Comparison of ENCODE assay signal across 1 cellular context in the genomic region with DNA sequence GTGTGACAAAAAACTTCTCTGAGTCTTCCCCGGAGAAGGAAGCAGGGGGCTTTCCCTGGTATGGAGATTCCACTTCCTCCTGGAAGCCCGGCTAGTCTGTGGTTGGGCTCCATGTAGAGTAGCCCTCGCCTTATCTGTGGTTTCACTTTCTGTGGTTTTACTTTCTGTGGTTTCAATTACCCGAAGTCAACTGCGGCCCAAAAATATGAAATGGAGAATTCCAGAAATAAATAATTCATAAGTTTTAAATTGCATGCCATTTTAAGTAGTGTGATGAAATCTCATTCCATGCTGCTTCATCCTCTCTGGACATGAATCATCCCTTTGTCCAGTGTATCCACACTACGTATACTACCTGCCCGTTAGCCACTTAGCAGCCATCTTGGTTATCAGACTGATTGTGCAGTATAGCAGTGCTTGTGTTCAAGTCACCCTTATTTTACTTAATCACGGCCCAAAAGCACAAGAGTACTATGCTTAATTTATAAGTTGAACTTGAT.
A peak's percentile ranks its signal among the peaks of the same experiment; 100 is the strongest.
TF ChIP-seq lines count a peak whose summit lies in the region.

No MANE protein-coding gene starts in this region.

TF ChIP-seq in K562, 482 proteins besides CTCF, POLR2A, EP300 and RAD21 (continued from another document and continues in another):
- TF ChIP-seq PBX2 (CRISPR knock-in tag; IDR thresholded peaks at IDR 0.05; ENCODE audit: low read depth) (no peak), PBX2 (tag; conservative IDR thresholded peaks at IDR 0.05; ENCODE audit: low read depth) (peak; percentile 34), C11orf30 (IDR thresholded peaks at IDR 0.05; ENCODE audit: low read depth) (no peak), SETDB1 (IDR thresholded peaks at IDR 0.05; ENCODE audit: low read length) (no peak), ZNF217 (CRISPR knock-in tag; IDR thresholded peaks at IDR 0.05) (no peak), CCAR2 (IDR thresholded peaks at IDR 0.05; ENCODE audit: low read depth, low read length) (no peak), CREB5 (CRISPR knock-in tag; IDR thresholded peaks at IDR 0.05) (peak; percentile 71; the same call in 1 of the 2 replicates), HEY1 (CRISPR knock-in tag; IDR thresholded peaks at IDR 0.05; ENCODE audit: borderline replicate concordance) (no peak), BCL6 (CRISPR knock-in tag; IDR thresholded peaks at IDR 0.05) (peak; percentile 41; the same call in 1 of the 2 replicates), SP2 (IDR thresholded peaks at IDR 0.05; ENCODE audit: extremely low read depth, low read depth, low read length, poor library complexity, severe bottlenecking) (no peak), ZNF311 (CRISPR knock-in tag; IDR thresholded peaks at IDR 0.05) (peak; percentile 85), ZNF764 (CRISPR knock-in tag; IDR thresholded peaks at IDR 0.05; ENCODE audit: low read depth) (no peak), PREB (CRISPR knock-in tag; IDR thresholded peaks at IDR 0.05) (no peak), SNRNP70 (optimal IDR thresholded peaks at IDR 0.05; ENCODE audit: low read depth, low read length) (no peak), CAMTA2 (CRISPR knock-in tag; conservative IDR thresholded peaks at IDR 0.05) (no peak), DNMT1 (IDR thresholded peaks at IDR 0.05) (no peak), E2F3 (CRISPR knock-in tag; IDR thresholded peaks at IDR 0.05) (0 out of 2 replicates have a peak, but pooled peaks have one; percentile 43), MBD2 (IDR thresholded peaks at IDR 0.05; ENCODE audit: borderline replicate concordance, low read depth) (no peak), E2F1 (CRISPR knock-in tag; IDR thresholded peaks at IDR 0.05) (no peak), TRIM24 (IDR thresholded peaks at IDR 0.05) (no peak; a peak in 1 of 4 replicates), KLF6 (CRISPR knock-in tag; IDR thresholded peaks at IDR 0.05; ENCODE audit: borderline replicate concordance) (peak; percentile 95), RBM17 (IDR thresholded peaks at IDR 0.05; ENCODE audit: borderline replicate concordance, low read depth, low read length) (no peak), EGR1 (conservative IDR thresholded peaks at IDR 0.05) (no peak), DMBX1 (CRISPR knock-in tag; IDR thresholded peaks at IDR 0.05; ENCODE audit: borderline replicate concordance) (peak; percentile 82), JUND (IDR thresholded peaks at IDR 0.05; ENCODE audit: borderline replicate concordance, low read depth, low read length) (no peak), JUND (tag; IDR thresholded peaks at IDR 0.05; ENCODE audit: borderline replicate concordance, low read depth, low read length) (0 out of 3 replicates have a peak, but pooled peaks have one; percentile 48)
- TF ChIP-seq, protein P1, sequence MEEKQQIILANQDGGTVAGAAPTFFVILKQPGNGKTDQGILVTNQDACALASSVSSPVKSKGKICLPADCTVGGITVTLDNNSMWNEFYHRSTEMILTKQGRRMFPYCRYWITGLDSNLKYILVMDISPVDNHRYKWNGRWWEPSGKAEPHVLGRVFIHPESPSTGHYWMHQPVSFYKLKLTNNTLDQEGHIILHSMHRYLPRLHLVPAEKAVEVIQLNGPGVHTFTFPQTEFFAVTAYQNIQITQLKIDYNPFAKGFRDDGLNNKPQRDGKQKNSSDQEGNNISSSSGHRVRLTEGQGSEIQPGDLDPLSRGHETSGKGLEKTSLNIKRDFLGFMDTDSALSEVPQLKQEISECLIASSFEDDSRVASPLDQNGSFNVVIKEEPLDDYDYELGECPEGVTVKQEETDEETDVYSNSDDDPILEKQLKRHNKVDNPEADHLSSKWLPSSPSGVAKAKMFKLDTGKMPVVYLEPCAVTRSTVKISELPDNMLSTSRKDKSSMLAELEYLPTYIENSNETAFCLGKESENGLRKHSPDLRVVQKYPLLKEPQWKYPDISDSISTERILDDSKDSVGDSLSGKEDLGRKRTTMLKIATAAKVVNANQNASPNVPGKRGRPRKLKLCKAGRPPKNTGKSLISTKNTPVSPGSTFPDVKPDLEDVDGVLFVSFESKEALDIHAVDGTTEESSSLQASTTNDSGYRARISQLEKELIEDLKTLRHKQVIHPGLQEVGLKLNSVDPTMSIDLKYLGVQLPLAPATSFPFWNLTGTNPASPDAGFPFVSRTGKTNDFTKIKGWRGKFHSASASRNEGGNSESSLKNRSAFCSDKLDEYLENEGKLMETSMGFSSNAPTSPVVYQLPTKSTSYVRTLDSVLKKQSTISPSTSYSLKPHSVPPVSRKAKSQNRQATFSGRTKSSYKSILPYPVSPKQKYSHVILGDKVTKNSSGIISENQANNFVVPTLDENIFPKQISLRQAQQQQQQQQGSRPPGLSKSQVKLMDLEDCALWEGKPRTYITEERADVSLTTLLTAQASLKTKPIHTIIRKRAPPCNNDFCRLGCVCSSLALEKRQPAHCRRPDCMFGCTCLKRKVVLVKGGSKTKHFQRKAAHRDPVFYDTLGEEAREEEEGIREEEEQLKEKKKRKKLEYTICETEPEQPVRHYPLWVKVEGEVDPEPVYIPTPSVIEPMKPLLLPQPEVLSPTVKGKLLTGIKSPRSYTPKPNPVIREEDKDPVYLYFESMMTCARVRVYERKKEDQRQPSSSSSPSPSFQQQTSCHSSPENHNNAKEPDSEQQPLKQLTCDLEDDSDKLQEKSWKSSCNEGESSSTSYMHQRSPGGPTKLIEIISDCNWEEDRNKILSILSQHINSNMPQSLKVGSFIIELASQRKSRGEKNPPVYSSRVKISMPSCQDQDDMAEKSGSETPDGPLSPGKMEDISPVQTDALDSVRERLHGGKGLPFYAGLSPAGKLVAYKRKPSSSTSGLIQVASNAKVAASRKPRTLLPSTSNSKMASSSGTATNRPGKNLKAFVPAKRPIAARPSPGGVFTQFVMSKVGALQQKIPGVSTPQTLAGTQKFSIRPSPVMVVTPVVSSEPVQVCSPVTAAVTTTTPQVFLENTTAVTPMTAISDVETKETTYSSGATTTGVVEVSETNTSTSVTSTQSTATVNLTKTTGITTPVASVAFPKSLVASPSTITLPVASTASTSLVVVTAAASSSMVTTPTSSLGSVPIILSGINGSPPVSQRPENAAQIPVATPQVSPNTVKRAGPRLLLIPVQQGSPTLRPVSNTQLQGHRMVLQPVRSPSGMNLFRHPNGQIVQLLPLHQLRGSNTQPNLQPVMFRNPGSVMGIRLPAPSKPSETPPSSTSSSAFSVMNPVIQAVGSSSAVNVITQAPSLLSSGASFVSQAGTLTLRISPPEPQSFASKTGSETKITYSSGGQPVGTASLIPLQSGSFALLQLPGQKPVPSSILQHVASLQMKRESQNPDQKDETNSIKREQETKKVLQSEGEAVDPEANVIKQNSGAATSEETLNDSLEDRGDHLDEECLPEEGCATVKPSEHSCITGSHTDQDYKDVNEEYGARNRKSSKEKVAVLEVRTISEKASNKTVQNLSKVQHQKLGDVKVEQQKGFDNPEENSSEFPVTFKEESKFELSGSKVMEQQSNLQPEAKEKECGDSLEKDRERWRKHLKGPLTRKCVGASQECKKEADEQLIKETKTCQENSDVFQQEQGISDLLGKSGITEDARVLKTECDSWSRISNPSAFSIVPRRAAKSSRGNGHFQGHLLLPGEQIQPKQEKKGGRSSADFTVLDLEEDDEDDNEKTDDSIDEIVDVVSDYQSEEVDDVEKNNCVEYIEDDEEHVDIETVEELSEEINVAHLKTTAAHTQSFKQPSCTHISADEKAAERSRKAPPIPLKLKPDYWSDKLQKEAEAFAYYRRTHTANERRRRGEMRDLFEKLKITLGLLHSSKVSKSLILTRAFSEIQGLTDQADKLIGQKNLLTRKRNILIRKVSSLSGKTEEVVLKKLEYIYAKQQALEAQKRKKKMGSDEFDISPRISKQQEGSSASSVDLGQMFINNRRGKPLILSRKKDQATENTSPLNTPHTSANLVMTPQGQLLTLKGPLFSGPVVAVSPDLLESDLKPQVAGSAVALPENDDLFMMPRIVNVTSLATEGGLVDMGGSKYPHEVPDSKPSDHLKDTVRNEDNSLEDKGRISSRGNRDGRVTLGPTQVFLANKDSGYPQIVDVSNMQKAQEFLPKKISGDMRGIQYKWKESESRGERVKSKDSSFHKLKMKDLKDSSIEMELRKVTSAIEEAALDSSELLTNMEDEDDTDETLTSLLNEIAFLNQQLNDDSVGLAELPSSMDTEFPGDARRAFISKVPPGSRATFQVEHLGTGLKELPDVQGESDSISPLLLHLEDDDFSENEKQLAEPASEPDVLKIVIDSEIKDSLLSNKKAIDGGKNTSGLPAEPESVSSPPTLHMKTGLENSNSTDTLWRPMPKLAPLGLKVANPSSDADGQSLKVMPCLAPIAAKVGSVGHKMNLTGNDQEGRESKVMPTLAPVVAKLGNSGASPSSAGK (IDR thresholded peaks at IDR 0.05): no peak
- TF ChIP-seq, protein P2, sequence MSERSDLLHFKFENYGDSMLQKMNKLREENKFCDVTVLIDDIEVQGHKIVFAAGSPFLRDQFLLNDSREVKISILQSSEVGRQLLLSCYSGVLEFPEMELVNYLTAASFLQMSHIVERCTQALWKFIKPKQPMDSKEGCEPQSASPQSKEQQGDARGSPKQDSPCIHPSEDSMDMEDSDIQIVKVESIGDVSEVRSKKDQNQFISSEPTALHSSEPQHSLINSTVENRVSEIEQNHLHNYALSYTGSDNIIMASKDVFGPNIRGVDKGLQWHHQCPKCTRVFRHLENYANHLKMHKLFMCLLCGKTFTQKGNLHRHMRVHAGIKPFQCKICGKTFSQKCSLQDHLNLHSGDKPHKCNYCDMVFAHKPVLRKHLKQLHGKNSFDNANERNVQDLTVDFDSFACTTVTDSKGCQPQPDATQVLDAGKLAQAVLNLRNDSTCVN (CRISPR knock-in tag; IDR thresholded peaks at IDR 0.05): peak; percentile 66; the same call in 1 of the 2 replicates
- TF ChIP-seq, protein P3, sequence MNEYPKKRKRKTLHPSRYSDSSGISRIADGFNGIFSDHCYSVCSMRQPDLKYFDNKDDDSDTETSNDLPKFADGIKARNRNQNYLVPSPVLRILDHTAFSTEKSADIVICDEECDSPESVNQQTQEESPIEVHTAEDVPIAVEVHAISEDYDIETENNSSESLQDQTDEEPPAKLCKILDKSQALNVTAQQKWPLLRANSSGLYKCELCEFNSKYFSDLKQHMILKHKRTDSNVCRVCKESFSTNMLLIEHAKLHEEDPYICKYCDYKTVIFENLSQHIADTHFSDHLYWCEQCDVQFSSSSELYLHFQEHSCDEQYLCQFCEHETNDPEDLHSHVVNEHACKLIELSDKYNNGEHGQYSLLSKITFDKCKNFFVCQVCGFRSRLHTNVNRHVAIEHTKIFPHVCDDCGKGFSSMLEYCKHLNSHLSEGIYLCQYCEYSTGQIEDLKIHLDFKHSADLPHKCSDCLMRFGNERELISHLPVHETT (CRISPR knock-in tag; conservative IDR thresholded peaks at IDR 0.05 in 1 of 2, IDR thresholded peaks at IDR 0.05 in 1 of 2): peak in 1 of 2 experiments; percentile 92; a peak in 2 of 4 replicates
